17 cellular contexts compared by ENCODE assay signal in genomic region chr7:114711244-114711643, GRCh38.
"Had no signal": no experiment of that assay in that cellular context is flagged by ENCODE, and none has a peak within 500 bp of the region (broad histone marks: within the 10 kb centered on the region; RNA-seq: fewer than 3 reads in every experiment).

No MANE protein-coding gene starts in this region.

- H3K9me3 Mint-ChIP-seq: activated naive CD8-positive, alpha-beta T cell treated with anti-CD3 and anti-CD28 coated beads, Interleukin-2, amount 50 U/mL, for 24 hours; natural killer cell treated with Interleukin-12 subunit alpha and Interleukin-12 subunit beta and Interleukin-15 and Interleukin-18, amount 100 ng/mL, for 72 hours; stimulated activated memory B cell treated with anti-CD40 and anti-IgM and Interleukin-4, amounts not matched to agents 10 μg/mL and 1 μg/mL and 100 μg/mL, for 72 hours; T-cell had no signal

- H3K4me3 ChIP-seq: body of pancreas, prostate gland, spleen, tibial nerve had no signal

- H3K36me3 Mint-ChIP-seq: immature natural killer cell; natural killer cell treated with Interleukin-12 subunit alpha and Interleukin-12 subunit beta and Interleukin-15 and Interleukin-18, amount 100 ng/mL, for 72 hours; stimulated activated memory B cell treated with anti-CD40 and anti-IgM and Interleukin-4, amounts not matched to agents 10 μg/mL and 1 μg/mL and 100 μg/mL, for 72 hours; T-cell had no signal

- H3K27ac Mint-ChIP-seq: activated naive CD8-positive, alpha-beta T cell treated with anti-CD3 and anti-CD28 coated beads, Interleukin-2, amount 50 U/mL, for 24 hours; dendritic cell treated with granulocyte-macrophage colony-stimulating factor and Interleukin-4, amounts not matched to agents 40 ng/mL and 50 ng/mL, for 4 days; immature natural killer cell; natural killer cell treated with Interleukin-12 subunit alpha and Interleukin-12 subunit beta and Interleukin-15 and Interleukin-18, amount 100 ng/mL, for 72 hours; stimulated activated memory B cell treated with anti-CD40 and anti-IgM and Interleukin-4, amounts not matched to agents 10 μg/mL and 1 μg/mL and 100 μg/mL, for 72 hours; T-cell had no signal

- H3K4me3 Mint-ChIP-seq: activated naive CD8-positive, alpha-beta T cell treated with anti-CD3 and anti-CD28 coated beads, Interleukin-2, amount 50 U/mL, for 24 hours; dendritic cell treated with granulocyte-macrophage colony-stimulating factor and Interleukin-4, amounts not matched to agents 40 ng/mL and 50 ng/mL, for 4 days; immature natural killer cell; natural killer cell treated with Interleukin-12 subunit alpha and Interleukin-12 subunit beta and Interleukin-15 and Interleukin-18, amount 100 ng/mL, for 72 hours; stimulated activated memory B cell treated with anti-CD40 and anti-IgM and Interleukin-4, amounts not matched to agents 10 μg/mL and 1 μg/mL and 100 μg/mL, for 72 hours; T-cell had no signal

- H3K4me1 Mint-ChIP-seq: activated naive CD8-positive, alpha-beta T cell treated with anti-CD3 and anti-CD28 coated beads, Interleukin-2, amount 50 U/mL, for 24 hours; immature natural killer cell; stimulated activated memory B cell treated with anti-CD40 and anti-IgM and Interleukin-4, amounts not matched to agents 10 μg/mL and 1 μg/mL and 100 μg/mL, for 72 hours; T-cell had no signal

- H3K27ac ChIP-seq: body of pancreas, prostate gland, spleen, tibial nerve, VCaP had no signal

- ATAC-seq: activated naive CD8-positive, alpha-beta T cell treated with anti-CD3 and anti-CD28 coated beads, Interleukin-2, amount 50 U/mL, for 24 hours; body of pancreas; left lobe of liver; natural killer cell treated with Interleukin-12 subunit alpha and Interleukin-12 subunit beta and Interleukin-15 and Interleukin-18, amount 100 ng/mL, for 72 hours; sciatic nerve; stimulated activated memory B cell treated with anti-CD40 and anti-IgM and Interleukin-4, amounts not matched to agents 10 μg/mL and 1 μg/mL and 100 μg/mL, for 72 hours; T-cell had no signal

- H3K36me3 ChIP-seq: prostate gland, spleen, tibial nerve had no signal

- H3K27me3 Mint-ChIP-seq: activated naive CD8-positive, alpha-beta T cell treated with anti-CD3 and anti-CD28 coated beads, Interleukin-2, amount 50 U/mL, for 24 hours; dendritic cell treated with granulocyte-macrophage colony-stimulating factor and Interleukin-4, amounts not matched to agents 40 ng/mL and 50 ng/mL, for 4 days; stimulated activated memory B cell treated with anti-CD40 and anti-IgM and Interleukin-4, amounts not matched to agents 10 μg/mL and 1 μg/mL and 100 μg/mL, for 72 hours had no signal

- H3K9me3 ChIP-seq: body of pancreas, prostate gland, spleen, tibial nerve had no signal

- H3K4me1 ChIP-seq: body of pancreas, prostate gland, spleen, tibial nerve had no signal

- H3K27me3 ChIP-seq: body of pancreas, spleen, tibial nerve had no signal

- DNase-seq: activated CD4-positive, alpha-beta T cell treated with anti-CD3 and anti-CD28 coated beads for 4 hours; activated naive CD4-positive, alpha-beta T cell treated with Interleukin-2 at 50 U/mL for 16 hours; activated naive CD8-positive, alpha-beta T cell treated with anti-CD3 and anti-CD28 coated beads, Interleukin-2, amount 50 U/mL, for 24 hours; body of pancreas; hypothalamus; immature natural killer cell; spleen; stimulated activated CD4-positive, alpha-beta T cell treated with anti-CD3 and anti-CD28 coated beads, Interleukin-1b, Interleukin-23, amount 100 ng/mL, for 48 hours; T-cell had no signal
